ENCODE assay signal across 19 cellular contexts in the genomic region with DNA sequence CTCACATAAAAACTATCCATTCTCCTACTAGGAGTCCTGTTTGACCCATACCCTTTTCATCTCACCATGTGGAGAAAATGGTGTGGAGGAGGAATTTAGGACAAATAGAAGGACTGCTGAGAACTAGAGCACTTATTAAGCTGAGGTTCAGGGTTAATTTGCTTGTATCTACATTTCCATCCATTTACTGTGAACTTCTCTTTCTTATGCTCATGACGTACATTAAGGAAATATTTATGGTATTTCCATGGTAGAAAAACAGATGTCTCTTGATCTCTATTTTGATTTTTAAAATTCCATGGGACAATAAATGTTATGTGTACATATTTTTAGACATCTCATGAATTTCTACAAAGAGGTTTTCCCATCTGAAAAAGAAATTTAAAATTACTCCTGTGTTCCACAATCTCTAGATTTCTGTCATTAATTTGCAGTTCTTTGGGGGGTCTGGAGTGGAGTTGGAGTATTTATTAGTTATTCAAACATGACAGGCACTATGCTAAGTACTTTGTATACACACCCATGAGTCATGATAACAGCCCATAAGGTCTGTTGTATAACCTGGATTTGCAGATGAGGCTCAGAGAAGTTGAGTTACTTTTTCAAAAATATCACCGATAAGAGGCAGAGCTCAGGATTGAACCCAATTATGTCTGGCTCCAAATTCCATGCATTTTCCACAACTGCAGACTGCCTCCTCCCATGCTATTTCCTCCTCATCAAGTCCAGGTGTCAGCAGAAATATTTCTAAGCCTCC.
A peak's percentile ranks its signal among the peaks of the same experiment; 100 is the strongest.
DNase-seq lines count a peak whose midpoint lies in the region; ATAC-seq and TF ChIP-seq lines count a peak whose summit lies in the region.
"Had no signal": no experiment of that assay in that cellular context is flagged by ENCODE, and none has a peak within 500 bp of the region (broad histone marks: within the 10 kb centered on the region; RNA-seq: fewer than 3 reads in every experiment).

No MANE protein-coding gene starts in this region.

- H3K27me3 Mint-ChIP-seq in endodermal cell (ENCODE audit: insufficient read depth), result peaks cover 4% of the 10 kb centered on the region
- no peaks in the 10 kb centered on the region for H3K27me3 Mint-ChIP-seq in mesothelial cell of epicardium (ENCODE audit: low read depth)

- WGBS in endodermal cell (ENCODE audit: insufficient coverage in 1 of 2, insufficient read length in 1 of 2), 2 experiments, result 96 to 100% methylated on average over 2 of the region's 2 CpGs

- H3K9ac ChIP-seq in PC-3 (ENCODE audit: low read length) (no peak overlapping the region), endodermal cell (ENCODE audit: extremely low read depth, low read length, poor library complexity, severe bottlenecking) (no peak overlapping the region)
- H3K9ac ChIP-seq: neural progenitor cell had no signal

- H3K4me1 Mint-ChIP-seq in endodermal cell (peaks cover 19% of the 10 kb centered on the region), mesothelial cell of epicardium (peaks cover 63% of the 10 kb centered on the region)

- H2AFZ ChIP-seq in PC-3 (ENCODE audit: low read length), result no peak overlapping the region
- H2AFZ ChIP-seq: neural progenitor cell had no signal

- no peaks in the 10 kb centered on the region for H3F3A ChIP-seq in PC-3 (ENCODE audit: low read length, unreplicated experiment)

- H3K36me3 ChIP-seq in PC-3 (ENCODE audit: low read depth, low read length) (no peaks in the 10 kb centered on the region), endodermal cell (ENCODE audit: control insufficient read depth, insufficient read depth, low read length) (no peaks in the 10 kb centered on the region)
- H3K36me3 ChIP-seq: neural progenitor cell had no signal

- CTCF ChIA-PET in PC-3 (lab: Charles Lee), result no interaction called here

- H3K9me3 Mint-ChIP-seq in endodermal cell, result peaks cover 16% of the 10 kb centered on the region
- no peaks in the 10 kb centered on the region for H3K9me3 Mint-ChIP-seq in mesothelial cell of epicardium
- H3K9me3 Mint-ChIP-seq: stimulated activated naive CD8-positive, alpha-beta T cell treated with anti-CD3 and anti-CD28 coated beads, Interleukin-15, Interleukin-2, amounts not matched to agents 100 ng/mL and 50 ng/mL, for 24 hours had no signal

- 0 out of 2 replicates have a peak, but pooled peaks have one; percentile 14 for ATAC-seq in PC-3
- ATAC-seq in HG02884 (IDR thresholded peaks at IDR 0.05; ENCODE audit: unreplicated experiment), result no peak
- ATAC-seq: Right ventricle myocardium inferior had no signal

- H3K27ac ChIP-seq in PC-3 (ENCODE audit: low read length) (no peak overlapping the region), endodermal cell (ENCODE audit: low read depth, low read length) (no peak overlapping the region)
- H3K27ac ChIP-seq: neural progenitor cell had no signal

- no peaks in the 10 kb centered on the region for H3K9me2 ChIP-seq in PC-3 (replicated peaks; ENCODE audit: low read length)

- no TSS peak for BruUV-seq in PC-3 (replicated peaks; lab: Mats Ljungman, UMichigan)

- peak overlapping the region; percentile 79 for H3K27ac Mint-ChIP-seq in endodermal cell
- peak overlapping the region; percentile 92 for H3K27ac Mint-ChIP-seq in mesothelial cell of epicardium
- H3K27ac Mint-ChIP-seq: neural progenitor cell; stimulated activated naive CD8-positive, alpha-beta T cell treated with anti-CD3 and anti-CD28 coated beads, Interleukin-15, Interleukin-2, amounts not matched to agents 100 ng/mL and 50 ng/mL, for 24 hours had no signal

- H3K27me3 ChIP-seq in PC-3 (ENCODE audit: low read length) (no peaks in the 10 kb centered on the region), endodermal cell (ENCODE audit: control insufficient read depth, insufficient read depth, low read length, poor library complexity, severe bottlenecking) (no peaks in the 10 kb centered on the region)
- H3K27me3 ChIP-seq: neural progenitor cell had no signal

- DNase-seq in EH (ENCODE audit: low read depth), result peak; percentile 90
- DNase-seq in PC-3, result peak; percentile 51
- no peak for DNase-seq in endodermal cell
- DNase-seq in mesothelial cell of epicardium (ENCODE audit: low spot score in 2 of 2, unreplicated experiment in 2 of 2), result no peak
- no peak for DNase-seq in NCI-H446 treated with DMSO at 0.1 percent for 48 hours (lab: John Stamatoyannopoulos, UW)
- no peak for DNase-seq in GM20000 (ENCODE audit: low spot score)
- no peak for DNase-seq in 8988T
- DNase-seq: activated naive CD4-positive, alpha-beta T cell treated with Interleukin-2 at 50 U/mL for 16 hours; effector memory CD4-positive, alpha-beta T cell; GDM1; mesendoderm; NCI-H1417; NCI-H2227 treated with DMSO at 0.1 percent for 48 hours; retina; stimulated activated CD4-positive, alpha-beta T cell treated with anti-CD3 and anti-CD28 coated beads, Interleukin-15, amount 100 ng/mL, for 24 hours had no signal

- H3K36me3 Mint-ChIP-seq in endodermal cell (ENCODE audit: low read depth) (no peaks in the 10 kb centered on the region), mesothelial cell of epicardium (no peaks in the 10 kb centered on the region)
- H3K36me3 Mint-ChIP-seq: neural progenitor cell had no signal

- peak overlapping the region; percentile 7; the same call in 1 of the 2 replicates for H3K4me2 ChIP-seq in PC-3 (ENCODE audit: low read length)
- H3K4me2 ChIP-seq: neural progenitor cell had no signal

- H3K9me3 ChIP-seq in PC-3 (ENCODE audit: low read length), result no peaks in the 10 kb centered on the region
- no peaks in the 10 kb centered on the region for H3K9me3 ChIP-seq in endodermal cell (ENCODE audit: control insufficient read depth, low read length)

- H4K20me1 ChIP-seq in PC-3 (ENCODE audit: low read length), result no peaks in the 10 kb centered on the region

- TF ChIP-seq CTCF in PC-3 (conservative IDR thresholded peaks at IDR 0.05; ENCODE audit: low read depth, low read length) (no peak), endodermal cell (conservative IDR thresholded peaks at IDR 0.05) (no peak), mesothelial cell of epicardium (IDR thresholded peaks at IDR 0.05; ENCODE audit: unreplicated experiment) (no peak), GM20000 (IDR thresholded peaks at IDR 0.05; ENCODE audit: extremely low read depth, missing control alignments) (no peak)

- H3K4me3 Mint-ChIP-seq in endodermal cell (no peak overlapping the region), mesothelial cell of epicardium (no peak overlapping the region)
- H3K4me3 Mint-ChIP-seq: neural progenitor cell; stimulated activated naive CD8-positive, alpha-beta T cell treated with anti-CD3 and anti-CD28 coated beads, Interleukin-15, Interleukin-2, amounts not matched to agents 100 ng/mL and 50 ng/mL, for 24 hours had no signal

- peaks cover 59% of the 10 kb centered on the region for H3K4me1 ChIP-seq in PC-3 (ENCODE audit: insufficient read depth, low read length)
- H3K4me1 ChIP-seq in endodermal cell (ENCODE audit: control insufficient read depth, insufficient read depth, low read length), result no peaks in the 10 kb centered on the region
- H3K4me1 ChIP-seq: neural progenitor cell had no signal

- POLR2A ChIA-PET in PC-3 (lab: Charles Lee; ENCODE audit: unreplicated experiment), result no interaction called here

- intact Hi-C loops in PC-3 (cut with micrococcal nuclease), result loop anchor here (1.0 kb wide), 1 partner anchor 55 kb away; no protein-coding TSS in a partner anchor

- H3K4me3 ChIP-seq in PC-3 (ENCODE audit: low read length) (no peak overlapping the region), endodermal cell (ENCODE audit: low read length) (no peak overlapping the region)
- H3K4me3 ChIP-seq: neural progenitor cell had no signal

- no peaks in the 10 kb centered on the region for H3K79me2 ChIP-seq in PC-3 (ENCODE audit: low read length)

Comparison
In these comparisons a context has a peak if more than half of its experiments do, and no peak if none do; other contexts are left out.
1. DNase-seq: peak in EH (single experiment) and PC-3 (single experiment); none in endodermal cell (single experiment), mesothelial cell of epicardium (0 of 2), NCI-H446 treated with DMSO at 0.1 percent for 48 hours (single experiment), GM20000 (single experiment) and 8988T (single experiment).